ENCODE assay signal across 1 cellular context in the genomic region with DNA sequence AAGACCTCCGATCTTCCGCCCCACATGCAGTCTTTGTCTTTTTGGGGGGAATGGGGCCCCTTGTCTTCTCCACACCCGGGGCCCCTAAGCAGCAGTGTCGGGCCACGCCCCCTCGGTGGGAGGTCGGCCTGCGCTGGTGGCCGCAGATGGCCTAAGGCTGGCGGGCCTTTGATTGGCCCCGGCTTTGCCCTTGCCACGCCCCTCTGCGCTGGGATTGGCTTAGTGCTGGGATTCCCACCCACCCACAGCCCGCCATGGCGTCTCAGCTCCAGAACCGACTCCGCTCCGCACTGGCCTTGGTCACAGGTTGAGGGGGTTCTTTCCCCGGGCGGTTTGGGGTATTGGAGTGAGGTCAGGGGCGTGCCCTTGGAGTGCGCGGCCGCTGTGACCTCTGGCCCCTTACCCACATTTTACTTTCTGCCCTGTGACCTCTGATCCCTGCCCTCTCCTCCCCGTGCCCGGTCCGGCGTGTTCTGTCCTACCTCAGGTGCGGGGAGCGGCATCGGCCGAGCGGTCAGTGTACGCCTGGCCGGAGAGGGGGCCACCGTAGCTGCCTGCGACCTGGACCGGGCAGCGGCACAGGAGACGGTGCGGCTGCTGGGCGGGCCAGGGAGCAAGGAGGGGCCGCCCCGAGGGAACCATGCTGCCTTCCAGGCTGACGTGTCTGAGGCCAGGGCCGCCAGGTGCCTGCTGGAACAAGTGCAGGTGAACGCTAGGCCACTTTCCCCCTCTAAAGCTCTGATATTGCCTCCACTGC.
TF ChIP-seq lines count a peak whose summit lies in the region.

Gene HSD17B8, plus strand, starts transcription at position 241 of the 757 bp plus-strand sequence. Its CDS starts 14 bp downstream, at position 255.

TF ChIP-seq in HepG2, 621 proteins besides CTCF, POLR2A, EP300 and RAD21 (continued from another document and continues in another):
- no peak for TF ChIP-seq TRAFD1 (CRISPR knock-in tag; IDR thresholded peaks at IDR 0.05; ENCODE audit: borderline replicate concordance)
- no peak for TF ChIP-seq CENPX (CRISPR knock-in tag; IDR thresholded peaks at IDR 0.05)
- TF ChIP-seq ZNF792 (CRISPR knock-in tag; IDR thresholded peaks at IDR 0.05), result no peak
- TF ChIP-seq MAF1 (CRISPR knock-in tag; IDR thresholded peaks at IDR 0.05; ENCODE audit: borderline replicate concordance), result no peak
- peak; percentile 73 for TF ChIP-seq PHF8 (CRISPR knock-in tag; IDR thresholded peaks at IDR 0.05)
- TF ChIP-seq ZMYM3 (CRISPR knock-in tag; IDR thresholded peaks at IDR 0.05), result 0 out of 2 replicates have a peak, but pooled peaks have one; percentile 18
- TF ChIP-seq ZNF282 (IDR thresholded peaks at IDR 0.05; ENCODE audit: partially characterized antibody), result no peak
- no peak for TF ChIP-seq ZFAT (CRISPR knock-in tag; conservative IDR thresholded peaks at IDR 0.05)
- TF ChIP-seq ZNF124 (CRISPR knock-in tag; IDR thresholded peaks at IDR 0.05), result peak; percentile 90
- TF ChIP-seq, protein P1, sequence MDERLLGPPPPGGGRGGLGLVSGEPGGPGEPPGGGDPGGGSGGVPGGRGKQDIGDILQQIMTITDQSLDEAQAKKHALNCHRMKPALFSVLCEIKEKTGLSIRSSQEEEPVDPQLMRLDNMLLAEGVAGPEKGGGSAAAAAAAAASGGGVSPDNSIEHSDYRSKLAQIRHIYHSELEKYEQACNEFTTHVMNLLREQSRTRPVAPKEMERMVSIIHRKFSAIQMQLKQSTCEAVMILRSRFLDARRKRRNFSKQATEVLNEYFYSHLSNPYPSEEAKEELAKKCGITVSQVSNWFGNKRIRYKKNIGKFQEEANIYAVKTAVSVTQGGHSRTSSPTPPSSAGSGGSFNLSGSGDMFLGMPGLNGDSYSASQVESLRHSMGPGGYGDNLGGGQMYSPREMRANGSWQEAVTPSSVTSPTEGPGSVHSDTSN (CRISPR knock-in tag; IDR thresholded peaks at IDR 0.05), result no peak
- TF ChIP-seq, protein P2, sequence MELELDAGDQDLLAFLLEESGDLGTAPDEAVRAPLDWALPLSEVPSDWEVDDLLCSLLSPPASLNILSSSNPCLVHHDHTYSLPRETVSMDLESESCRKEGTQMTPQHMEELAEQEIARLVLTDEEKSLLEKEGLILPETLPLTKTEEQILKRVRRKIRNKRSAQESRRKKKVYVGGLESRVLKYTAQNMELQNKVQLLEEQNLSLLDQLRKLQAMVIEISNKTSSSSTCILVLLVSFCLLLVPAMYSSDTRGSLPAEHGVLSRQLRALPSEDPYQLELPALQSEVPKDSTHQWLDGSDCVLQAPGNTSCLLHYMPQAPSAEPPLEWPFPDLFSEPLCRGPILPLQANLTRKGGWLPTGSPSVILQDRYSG (CRISPR knock-in tag; IDR thresholded peaks at IDR 0.05), result no peak
- TF ChIP-seq ZNF354B (CRISPR knock-in tag; IDR thresholded peaks at IDR 0.05), result peak; percentile 82; the same call in 1 of the 2 replicates
- peak; percentile 72; the same call in 1 of the 2 replicates for TF ChIP-seq MED1 (CRISPR knock-in tag; IDR thresholded peaks at IDR 0.05)
- TF ChIP-seq, protein P3, sequence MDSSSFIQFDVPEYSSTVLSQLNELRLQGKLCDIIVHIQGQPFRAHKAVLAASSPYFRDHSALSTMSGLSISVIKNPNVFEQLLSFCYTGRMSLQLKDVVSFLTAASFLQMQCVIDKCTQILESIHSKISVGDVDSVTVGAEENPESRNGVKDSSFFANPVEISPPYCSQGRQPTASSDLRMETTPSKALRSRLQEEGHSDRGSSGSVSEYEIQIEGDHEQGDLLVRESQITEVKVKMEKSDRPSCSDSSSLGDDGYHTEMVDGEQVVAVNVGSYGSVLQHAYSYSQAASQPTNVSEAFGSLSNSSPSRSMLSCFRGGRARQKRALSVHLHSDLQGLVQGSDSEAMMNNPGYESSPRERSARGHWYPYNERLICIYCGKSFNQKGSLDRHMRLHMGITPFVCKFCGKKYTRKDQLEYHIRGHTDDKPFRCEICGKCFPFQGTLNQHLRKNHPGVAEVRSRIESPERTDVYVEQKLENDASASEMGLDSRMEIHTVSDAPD (CRISPR knock-in tag; IDR thresholded peaks at IDR 0.05), result 0 out of 2 replicates have a peak, but pooled peaks have one; percentile 79
- TF ChIP-seq PCBP2 (optimal IDR thresholded peaks at IDR 0.05; ENCODE audit: low read depth, low read length, poor library complexity, severe bottlenecking), result no peak
- no peak for TF ChIP-seq TEAD3 (CRISPR knock-in tag; optimal IDR thresholded peaks at IDR 0.05; ENCODE audit: borderline replicate concordance)
- no peak for TF ChIP-seq GFI1 (CRISPR knock-in tag; IDR thresholded peaks at IDR 0.05; ENCODE audit: borderline replicate concordance)
- TF ChIP-seq MBD4 (IDR thresholded peaks at IDR 0.05; ENCODE audit: borderline replicate concordance, low read length), result no peak
- TF ChIP-seq FOXA1 (IDR thresholded peaks at IDR 0.05), result no peak
- no peak for TF ChIP-seq FOXA1 (CRISPR knock-in tag; IDR thresholded peaks at IDR 0.05)
- TF ChIP-seq TARDBP (CRISPR knock-in tag; IDR thresholded peaks at IDR 0.05), result peak; percentile 78; the same call in 1 of the 2 replicates
- TF ChIP-seq KDM5B (CRISPR knock-in tag; IDR thresholded peaks at IDR 0.05; ENCODE audit: borderline replicate concordance), result no peak; the same call in 1 of the 2 replicates
- TF ChIP-seq JUND (CRISPR knock-in tag; IDR thresholded peaks at IDR 0.05), result no peak
- no peak for TF ChIP-seq ZNF18 (CRISPR knock-in tag; IDR thresholded peaks at IDR 0.05; ENCODE audit: insufficient replicate concordance)
- no peak for TF ChIP-seq CHD4 (IDR thresholded peaks at IDR 0.05; ENCODE audit: borderline replicate concordance, low read length)
- no peak for TF ChIP-seq ZZZ3 (CRISPR knock-in tag; IDR thresholded peaks at IDR 0.05; ENCODE audit: borderline replicate concordance)
- TF ChIP-seq ZBTB20 (CRISPR knock-in tag; IDR thresholded peaks at IDR 0.05; ENCODE audit: borderline replicate concordance, low read depth), result peak; percentile 76; the same call in 1 of the 2 replicates
- peak; percentile 84 for TF ChIP-seq ZC3H4 (CRISPR knock-in tag; IDR thresholded peaks at IDR 0.05; ENCODE audit: borderline replicate concordance)
- TF ChIP-seq HNRNPH1 (optimal IDR thresholded peaks at IDR 0.05; ENCODE audit: low read depth, low read length), result peak; percentile 86
- TF ChIP-seq SSRP1 (CRISPR knock-in tag; IDR thresholded peaks at IDR 0.05), result 0 out of 2 replicates have a peak, but pooled peaks have one; percentile 70
- TF ChIP-seq KDM4B (CRISPR knock-in tag; IDR thresholded peaks at IDR 0.05), result 0 out of 2 replicates have a peak, but pooled peaks have one; percentile 27
- no peak for TF ChIP-seq CSRNP2 (CRISPR knock-in tag; conservative IDR thresholded peaks at IDR 0.05; ENCODE audit: low read depth)
- no peak for TF ChIP-seq TBL1XR1 (IDR thresholded peaks at IDR 0.05; ENCODE audit: borderline replicate concordance, low read length, partially characterized antibody)
- TF ChIP-seq PLSCR1 (CRISPR knock-in tag; IDR thresholded peaks at IDR 0.05; ENCODE audit: borderline replicate concordance), result no peak
- peak; percentile 92; the same call in 1 of the 2 replicates for TF ChIP-seq ZGPAT (CRISPR knock-in tag; IDR thresholded peaks at IDR 0.05)
- peak; percentile 71; the same call in 1 of the 2 replicates for TF ChIP-seq ZNF264 (CRISPR knock-in tag; IDR thresholded peaks at IDR 0.05)
- TF ChIP-seq MTF2 (CRISPR knock-in tag; IDR thresholded peaks at IDR 0.05; ENCODE audit: borderline replicate concordance), result no peak
- TF ChIP-seq SP4 (CRISPR knock-in tag; IDR thresholded peaks at IDR 0.05), result peak; percentile 93
- peak; percentile 61; the same call in 1 of the 2 replicates for TF ChIP-seq TMF1 (CRISPR knock-in tag; IDR thresholded peaks at IDR 0.05; ENCODE audit: low read depth)
- TF ChIP-seq GLMP (CRISPR knock-in tag; IDR thresholded peaks at IDR 0.05; ENCODE audit: borderline replicate concordance), result no peak
- no peak for TF ChIP-seq FOXO4 (CRISPR knock-in tag; conservative IDR thresholded peaks at IDR 0.05)
- TF ChIP-seq PCBP1 (IDR thresholded peaks at IDR 0.05; ENCODE audit: borderline replicate concordance, low read depth, low read length), result peak; percentile 84; the same call in 1 of the 2 replicates
- TF ChIP-seq KAT7 (CRISPR knock-in tag; IDR thresholded peaks at IDR 0.05; ENCODE audit: borderline replicate concordance), result no peak; the same call in 1 of the 2 replicates
- no peak; the same call in 1 of the 2 replicates for TF ChIP-seq ZNF614 (CRISPR knock-in tag; IDR thresholded peaks at IDR 0.05; ENCODE audit: borderline replicate concordance)
- TF ChIP-seq ZBTB7A (CRISPR knock-in tag; IDR thresholded peaks at IDR 0.05), result no peak
- 0 out of 2 replicates have a peak, but pooled peaks have one; percentile 42 for TF ChIP-seq ZNF101 (CRISPR knock-in tag; IDR thresholded peaks at IDR 0.05; ENCODE audit: borderline replicate concordance, low read depth)
- TF ChIP-seq STAG1 (CRISPR knock-in tag; IDR thresholded peaks at IDR 0.05), result no peak
- TF ChIP-seq CBFB (CRISPR knock-in tag; IDR thresholded peaks at IDR 0.05), result peak; percentile 40; the same call in 1 of the 2 replicates
- TF ChIP-seq RBFOX2 (IDR thresholded peaks at IDR 0.05; ENCODE audit: low read depth, low read length), result peak; percentile 98
- no peak for TF ChIP-seq TRIM24 (CRISPR knock-in tag; IDR thresholded peaks at IDR 0.05)
- peak; percentile 79; the same call in 1 of the 2 replicates for TF ChIP-seq ZNF775 (CRISPR knock-in tag; IDR thresholded peaks at IDR 0.05; ENCODE audit: borderline replicate concordance)
- TF ChIP-seq ZNF816 (CRISPR knock-in tag; IDR thresholded peaks at IDR 0.05; ENCODE audit: borderline replicate concordance), result no peak
